In the genomic region with DNA sequence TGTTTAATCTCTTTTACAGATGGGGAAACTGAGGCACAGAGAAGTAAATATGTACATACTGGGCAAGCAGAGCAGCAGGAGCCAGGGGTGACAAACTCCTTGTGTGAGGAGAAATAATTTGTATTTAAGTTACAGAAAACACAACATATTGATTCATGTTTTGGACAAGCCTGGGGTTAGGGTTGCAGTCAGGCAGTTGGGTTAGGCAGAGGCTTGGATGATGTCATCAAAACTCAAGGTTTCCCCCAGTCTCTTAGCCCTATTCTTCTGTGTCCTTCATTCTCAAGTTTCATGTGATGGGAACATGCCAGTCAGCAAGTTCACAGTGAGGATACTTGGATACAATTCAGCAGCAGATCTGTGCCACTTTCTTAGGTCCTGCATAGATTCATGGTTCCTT, we compare ENCODE assay signal across 29 cellular contexts.
"Had no signal": no experiment of that assay in that cellular context is flagged by ENCODE, and none has a peak within 500 bp of the region (broad histone marks: within the 10 kb centered on the region; RNA-seq: fewer than 3 reads in every experiment).

No MANE protein-coding gene starts in this region.

- H3K27me3 Mint-ChIP-seq: naive B cell; stimulated activated naive B cell treated with anti-CD40 and anti-IgM and Interleukin-4, amounts not matched to agents 10 μg/mL and 1 μg/mL and 100 μg/mL, for 72 hours; stimulated activated naive CD8-positive, alpha-beta T cell treated with anti-CD3 and anti-CD28 coated beads, Interleukin-15, Interleukin-2, amounts not matched to agents 100 ng/mL and 50 ng/mL, for 24 hours had no signal

- H3K79me2 ChIP-seq: parathyroid adenoma had no signal

- H3K36me3 ChIP-seq: ovary, stomach, thoracic aorta, thyroid gland, tibial nerve, upper lobe of right lung, vagina had no signal

- H3K9me3 Mint-ChIP-seq: natural killer cell treated with Interleukin-12 subunit alpha and Interleukin-12 subunit beta and Interleukin-15 and Interleukin-18, amount 100 ng/mL, for 72 hours; stimulated activated effector memory CD8-positive, alpha-beta T cell treated with anti-CD3 and anti-CD28 coated beads, Interleukin-12 subunit alpha, Interleukin-12 subunit beta, amount 100 ng/mL, for 72 hours; stimulated activated naive CD8-positive, alpha-beta T cell treated with anti-CD3 and anti-CD28 coated beads, Interleukin-15, Interleukin-2, amounts not matched to agents 100 ng/mL and 50 ng/mL, for 24 hours had no signal

- DNase-seq: naive B cell; naive thymus-derived CD8-positive, alpha-beta T cell; nephron progenitor cell; occipital lobe; ovary; posterior cingulate gyrus; psoas muscle; right cardiac atrium; small intestine; stimulated activated CD4-positive, alpha-beta T cell treated with anti-CD3 and anti-CD28 coated beads, Interleukin-15, amount 100 ng/mL, for 24 hours; stimulated activated CD4-positive, alpha-beta T cell treated with anti-CD3 and anti-CD28 coated beads, Interleukin-2, amount 100 ng/mL, for 24 hours; stimulated activated CD4-positive, alpha-beta T cell treated with anti-CD3 and anti-CD28 coated beads, Interleukin-2, amount 100 ng/mL, for 48 hours; stimulated activated CD4-positive, alpha-beta T cell treated with anti-CD3 and anti-CD28 coated beads, Interleukin-4, amount 100 ng/mL, for 24 hours; stimulated activated naive B cell treated with anti-CD40 and anti-IgM and Interleukin-4, amounts not matched to agents 10 μg/mL and 1 μg/mL and 100 μg/mL, for 72 hours; stimulated activated naive CD4-positive, alpha-beta T cell treated with Interleukin-2 at 50 U/mL for 16 hours; stomach; thyroid gland; trophoblast cell; upper lobe of right lung had no signal

- H3K27ac ChIP-seq: ovary, parathyroid adenoma, psoas muscle, stomach, thoracic aorta, thyroid gland, tibial nerve, upper lobe of right lung, vagina had no signal

- H3K9ac ChIP-seq: parathyroid adenoma had no signal

- H3K27ac Mint-ChIP-seq: naive B cell; naive thymus-derived CD8-positive, alpha-beta T cell; natural killer cell treated with Interleukin-12 subunit alpha and Interleukin-12 subunit beta and Interleukin-15 and Interleukin-18, amount 100 ng/mL, for 72 hours; nephron progenitor cell; progenitor cell of endocrine pancreas; stimulated activated effector memory CD8-positive, alpha-beta T cell treated with anti-CD3 and anti-CD28 coated beads, Interleukin-12 subunit alpha, Interleukin-12 subunit beta, amount 100 ng/mL, for 72 hours; stimulated activated naive B cell treated with anti-CD40 and anti-IgM and Interleukin-4, amounts not matched to agents 10 μg/mL and 1 μg/mL and 100 μg/mL, for 72 hours; stimulated activated naive CD8-positive, alpha-beta T cell treated with anti-CD3 and anti-CD28 coated beads, Interleukin-15, Interleukin-2, amounts not matched to agents 100 ng/mL and 50 ng/mL, for 24 hours had no signal

- H3K4me3 Mint-ChIP-seq: naive B cell; naive thymus-derived CD8-positive, alpha-beta T cell; natural killer cell treated with Interleukin-12 subunit alpha and Interleukin-12 subunit beta and Interleukin-15 and Interleukin-18, amount 100 ng/mL, for 72 hours; nephron progenitor cell; neural crest cell; stimulated activated effector memory CD8-positive, alpha-beta T cell treated with anti-CD3 and anti-CD28 coated beads, Interleukin-12 subunit alpha, Interleukin-12 subunit beta, amount 100 ng/mL, for 72 hours; stimulated activated naive B cell treated with anti-CD40 and anti-IgM and Interleukin-4, amounts not matched to agents 10 μg/mL and 1 μg/mL and 100 μg/mL, for 72 hours; stimulated activated naive CD8-positive, alpha-beta T cell treated with anti-CD3 and anti-CD28 coated beads, Interleukin-15, Interleukin-2, amounts not matched to agents 100 ng/mL and 50 ng/mL, for 24 hours had no signal

- FAIRE-seq: small intestine had no signal

- H3K4me1 ChIP-seq: psoas muscle, stomach, upper lobe of right lung had no signal

- H3K36me3 Mint-ChIP-seq: naive B cell; naive thymus-derived CD8-positive, alpha-beta T cell; natural killer cell treated with Interleukin-12 subunit alpha and Interleukin-12 subunit beta and Interleukin-15 and Interleukin-18, amount 100 ng/mL, for 72 hours; stimulated activated effector memory CD8-positive, alpha-beta T cell treated with anti-CD3 and anti-CD28 coated beads, Interleukin-12 subunit alpha, Interleukin-12 subunit beta, amount 100 ng/mL, for 72 hours; stimulated activated naive B cell treated with anti-CD40 and anti-IgM and Interleukin-4, amounts not matched to agents 10 μg/mL and 1 μg/mL and 100 μg/mL, for 72 hours had no signal

- ATAC-seq: naive thymus-derived CD8-positive, alpha-beta T cell; natural killer cell treated with Interleukin-12 subunit alpha and Interleukin-12 subunit beta and Interleukin-15 and Interleukin-18, amount 100 ng/mL, for 72 hours; psoas muscle; right cardiac atrium; sciatic nerve; stimulated activated effector memory CD8-positive, alpha-beta T cell treated with anti-CD3 and anti-CD28 coated beads, Interleukin-12 subunit alpha, Interleukin-12 subunit beta, amount 100 ng/mL, for 72 hours; stimulated activated naive B cell treated with anti-CD40 and anti-IgM and Interleukin-4, amounts not matched to agents 10 μg/mL and 1 μg/mL and 100 μg/mL, for 72 hours; upper lobe of right lung had no signal

- H3K4me3 ChIP-seq: ovary, psoas muscle, stomach, thoracic aorta, thyroid gland, tibial nerve, upper lobe of right lung, vagina had no signal

- H3K27me3 ChIP-seq: ovary, stomach, thyroid gland, tibial nerve, upper lobe of right lung, vagina had no signal

- H3K9me3 ChIP-seq: ovary, psoas muscle, thoracic aorta, thyroid gland, tibial nerve, upper lobe of right lung, vagina had no signal

- H3K4me1 Mint-ChIP-seq: naive B cell; naive thymus-derived CD8-positive, alpha-beta T cell; nephron progenitor cell; stimulated activated effector memory CD8-positive, alpha-beta T cell treated with anti-CD3 and anti-CD28 coated beads, Interleukin-12 subunit alpha, Interleukin-12 subunit beta, amount 100 ng/mL, for 72 hours; stimulated activated naive B cell treated with anti-CD40 and anti-IgM and Interleukin-4, amounts not matched to agents 10 μg/mL and 1 μg/mL and 100 μg/mL, for 72 hours had no signal
